In the genomic region with DNA sequence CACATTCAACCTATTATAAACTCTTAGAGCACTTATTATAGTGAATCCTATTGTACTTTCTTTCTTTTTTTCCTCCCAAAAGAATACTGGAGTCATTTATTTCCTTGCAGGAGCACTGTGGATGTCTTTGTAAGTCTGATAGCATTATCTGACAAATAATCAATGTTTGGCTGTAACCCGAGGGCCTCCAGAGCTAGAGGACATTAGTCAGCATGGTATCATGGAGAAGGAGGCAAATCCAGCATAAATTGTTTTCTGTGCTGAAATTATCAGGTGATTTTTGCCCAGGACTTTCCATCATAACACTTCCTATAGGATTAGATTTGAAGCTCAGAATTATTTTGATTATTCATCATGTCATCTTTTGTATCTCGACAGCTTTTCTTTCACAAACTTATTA, we compare ENCODE assay signal across 15 cellular contexts.
DNase-seq lines count a peak whose midpoint lies in the region; ATAC-seq and TF ChIP-seq lines count a peak whose summit lies in the region.
"Had no signal": no experiment of that assay in that cellular context is flagged by ENCODE, and none has a peak within 500 bp of the region (broad histone marks: within the 10 kb centered on the region; RNA-seq: fewer than 3 reads in every experiment).

No MANE protein-coding gene starts in this region.

- peak; percentile 37 for ATAC-seq in foreskin keratinocyte

- TF ChIP-seq CTCF in BE2C (IDR thresholded peaks at IDR 0.05; ENCODE audit: low read depth, low read length), result no peak
- TF ChIP-seq CTCF in foreskin keratinocyte (conservative IDR thresholded peaks at IDR 0.05), result no peak
- TF ChIP-seq CTCF in progenitor cell of endocrine pancreas (IDR thresholded peaks at IDR 0.05; ENCODE audit: unreplicated experiment), result no peak

- peak; percentile 16 for DNase-seq in BE2C
- peak; percentile 14 for DNase-seq in EL
- peak in 1 of 2 donors; percentile 17 for DNase-seq in foreskin keratinocyte
- no peak for DNase-seq in progenitor cell of endocrine pancreas (ENCODE audit: low spot score, unreplicated experiment)
- DNase-seq in activated CD4-positive, alpha-beta memory T cell treated with anti-CD3 and anti-CD28 coated beads for 36 hours, result no peak
- DNase-seq in NCI-H82 (lab: John Stamatoyannopoulos, UW), result no peak
- DNase-seq in cardiac septum (ENCODE audit: low spot score), result no peak
- DNase-seq: Caco-2; CD4-positive, alpha-beta memory T cell; DND-41; GF-D8; HCEC 1CT; HFFc6 had no signal

- no peaks in the 10 kb centered on the region for H3K9me3 Mint-ChIP-seq in progenitor cell of endocrine pancreas (ENCODE audit: low read depth)
- H3K9me3 Mint-ChIP-seq in activated CD4-positive, alpha-beta memory T cell treated with anti-CD3 and anti-CD28 coated beads for 36 hours, result no peaks in the 10 kb centered on the region

- H3K4me3 ChIP-seq in BE2C (ENCODE audit: low read depth, low read length), result no peak overlapping the region

- no peaks in the 10 kb centered on the region for H3K9me3 ChIP-seq in BE2C
- H3K9me3 ChIP-seq: Caco-2 had no signal

- H3K27me3 ChIP-seq in BE2C (no peaks in the 10 kb centered on the region), foreskin keratinocyte (no peaks in the 10 kb centered on the region)

- CTCF ChIA-PET in activated CD4-positive, alpha-beta memory T cell treated with anti-CD3 and anti-CD28 coated beads for 36 hours (lab: Charles Lee), result no interaction called here

- no peaks in the 10 kb centered on the region for H3K36me3 ChIP-seq in BE2C

- no peaks in the 10 kb centered on the region for H3K36me3 Mint-ChIP-seq in progenitor cell of endocrine pancreas (ENCODE audit: insufficient read depth)
- no peaks in the 10 kb centered on the region for H3K36me3 Mint-ChIP-seq in activated CD4-positive, alpha-beta memory T cell treated with anti-CD3 and anti-CD28 coated beads for 36 hours
- H3K36me3 Mint-ChIP-seq: CD4-positive, alpha-beta memory T cell had no signal

- H3K4me1 ChIP-seq in BE2C (peaks cover 30% of the 10 kb centered on the region), foreskin keratinocyte (peaks cover 31% of the 10 kb centered on the region)
- H3K4me1 ChIP-seq: Caco-2 had no signal

- no peak overlapping the region for H3K27ac ChIP-seq in foreskin keratinocyte
- H3K27ac ChIP-seq: C4-2B had no signal

- POLR2A ChIA-PET in activated CD4-positive, alpha-beta memory T cell treated with anti-CD3 and anti-CD28 coated beads for 36 hours (lab: Charles Lee), result no interaction called here

- no peaks in the 10 kb centered on the region for H3K27me3 Mint-ChIP-seq in progenitor cell of endocrine pancreas
- H3K27me3 Mint-ChIP-seq in activated CD4-positive, alpha-beta memory T cell treated with anti-CD3 and anti-CD28 coated beads for 36 hours, result no peaks in the 10 kb centered on the region
- H3K27me3 Mint-ChIP-seq: B cell; CD4-positive, alpha-beta memory T cell had no signal

- H3K4me1 Mint-ChIP-seq in progenitor cell of endocrine pancreas (ENCODE audit: low read depth), result peaks cover 44% of the 10 kb centered on the region
- no peaks in the 10 kb centered on the region for H3K4me1 Mint-ChIP-seq in activated CD4-positive, alpha-beta memory T cell treated with anti-CD3 and anti-CD28 coated beads for 36 hours (ENCODE audit: low read depth)
- H3K4me1 Mint-ChIP-seq: B cell; CD4-positive, alpha-beta memory T cell had no signal

- intact Hi-C loops in activated CD4-positive, alpha-beta memory T cell treated with anti-CD3 and anti-CD28 coated beads for 36 hours (cut with micrococcal nuclease), result no loop called here
- intact Hi-C loops in cardiac septum (cut with DNase I), result no loop called here

- no peak overlapping the region for H3K4me3 Mint-ChIP-seq in progenitor cell of endocrine pancreas (ENCODE audit: low read depth)
- H3K4me3 Mint-ChIP-seq in activated CD4-positive, alpha-beta memory T cell treated with anti-CD3 and anti-CD28 coated beads for 36 hours, result no peak overlapping the region
- H3K4me3 Mint-ChIP-seq: B cell; CD4-positive, alpha-beta memory T cell; HFFc6 had no signal

- peak overlapping the region; percentile 65 for H3K27ac Mint-ChIP-seq in progenitor cell of endocrine pancreas
- no peak overlapping the region for H3K27ac Mint-ChIP-seq in activated CD4-positive, alpha-beta memory T cell treated with anti-CD3 and anti-CD28 coated beads for 36 hours
- H3K27ac Mint-ChIP-seq: B cell; CD4-positive, alpha-beta memory T cell; HFFc6 had no signal

Comparison
In these comparisons a context has a peak if more than half of its experiments do, and no peak if none do; other contexts are left out.
1. DNase-seq: peak in BE2C (single experiment) and EL (single experiment); none in progenitor cell of endocrine pancreas (single experiment), activated CD4-positive, alpha-beta memory T cell treated with anti-CD3 and anti-CD28 coated beads for 36 hours (single experiment), NCI-H82 (single experiment) and cardiac septum (single experiment).